Comparison of ENCODE assay signal across 8 cellular contexts in genomic region chr3:4978259-4978965, GRCh38. TPM values are rescaled to one million over a fixed set of nuclear protein-coding genes. Genes with fewer than 3 reads are reported as not detected.
DNase-seq lines count a peak whose midpoint lies in the region; ATAC-seq and TF ChIP-seq lines count a peak whose summit lies in the region.

No MANE protein-coding gene starts in this region.

- H4K20me1 ChIP-seq in osteoblast (ENCODE audit: insufficient read depth, low read length) = peaks cover 19% of the 10 kb centered on the region

- peak; percentile 35 for ATAC-seq in GM21737 (IDR thresholded peaks at IDR 0.05; ENCODE audit: unreplicated experiment)

- H3K9me3 ChIP-seq in SJCRH30 (replicated peaks) = no peaks in the 10 kb centered on the region
- no peaks in the 10 kb centered on the region for H3K9me3 ChIP-seq in osteoblast (ENCODE audit: low read depth, low read length)
- H3K9me3 ChIP-seq in thyroid gland = no peaks in the 10 kb centered on the region

- H3K27me3 ChIP-seq in SJCRH30 (no peaks in the 10 kb centered on the region), osteoblast (ENCODE audit: insufficient read depth, low read length) (no peaks in the 10 kb centered on the region), thyroid gland (no peaks in the 10 kb centered on the region)

- DNase-seq in EL = peak; percentile 99
- DNase-seq in KG1 (lab: John Stamatoyannopoulos, UW) = peak; percentile 94
- DNase-seq in SJCRH30 = peak; percentile 93 to 96
- DNase-seq in glutamatergic neuron = peak; percentile 73
- peak; percentile 96 for DNase-seq in osteoblast (ENCODE audit: insufficient read length, low spot score, missing footprints)
- DNase-seq in thyroid gland = peak; percentile 98

- WGBS in thyroid gland, 2 donors = 0 to 1% methylated on average over 12 to 20 of the region's 70 CpGs

- H3K27me3 Mint-ChIP-seq in activated naive CD8-positive, alpha-beta T cell = no peaks in the 10 kb centered on the region
- peaks cover 15% of the 10 kb centered on the region for H3K27me3 Mint-ChIP-seq in glutamatergic neuron (ENCODE audit: unreplicated experiment)

- TF ChIP-seq POLR2A in thyroid gland (IDR thresholded peaks at IDR 0.05) = peak in 1 of 2 donors; percentile 79

- peak overlapping the region; percentile 98 for H3K4me3 Mint-ChIP-seq in activated naive CD8-positive, alpha-beta T cell
- H3K4me3 Mint-ChIP-seq in glutamatergic neuron (ENCODE audit: unreplicated experiment) = peak overlapping the region; percentile 85

- peak overlapping the region; percentile 98 for H3K27ac Mint-ChIP-seq in activated naive CD8-positive, alpha-beta T cell
- no peak overlapping the region for H3K27ac Mint-ChIP-seq in glutamatergic neuron (ENCODE audit: unreplicated experiment)

- H3K36me3 Mint-ChIP-seq in activated naive CD8-positive, alpha-beta T cell = peaks cover 13% of the 10 kb centered on the region
- no peaks in the 10 kb centered on the region for H3K36me3 Mint-ChIP-seq in glutamatergic neuron (ENCODE audit: unreplicated experiment)

- H3K36me3 ChIP-seq in SJCRH30 (no peaks in the 10 kb centered on the region), osteoblast (ENCODE audit: insufficient read depth, low read length) (peaks cover 27% of the 10 kb centered on the region), thyroid gland (no peaks in the 10 kb centered on the region)

- H2AFZ ChIP-seq in osteoblast (ENCODE audit: low read length) = peak overlapping the region; percentile 33

- peak overlapping the region; percentile 67 for H3K4me3 ChIP-seq in SJCRH30
- peak overlapping the region; percentile 76 for H3K4me3 ChIP-seq in osteoblast (ENCODE audit: insufficient read depth, low read length)
- peak overlapping the region; percentile 4 to 61 (median 38) for H3K4me3 ChIP-seq in thyroid gland (replicated peaks in 1 of 3)

- TF ChIP-seq CTCF in glutamatergic neuron (IDR thresholded peaks at IDR 0.05; ENCODE audit: partially characterized antibody, unreplicated experiment) (no peak), osteoblast (IDR thresholded peaks at IDR 0.05; ENCODE audit: extremely low read depth, low read depth, low read length) (no peak), thyroid gland (IDR thresholded peaks at IDR 0.05) (no peak)

- peak overlapping the region; percentile 79 for H3K27ac ChIP-seq in SJCRH30
- H3K27ac ChIP-seq in osteoblast (ENCODE audit: low read depth, low read length) = peak overlapping the region; percentile 99
- peak overlapping the region; percentile 96 to 100 (median 100) for H3K27ac ChIP-seq in thyroid gland

- peaks cover 39% of the 10 kb centered on the region for H3K79me2 ChIP-seq in osteoblast (ENCODE audit: insufficient read depth, low read length)

- H3K4me1 ChIP-seq in SJCRH30 (peaks cover 11% of the 10 kb centered on the region), osteoblast (ENCODE audit: insufficient read depth, low read length) (peaks cover 38% of the 10 kb centered on the region), thyroid gland (peaks cover 47 to 52% of the 10 kb centered on the region in 2 donors)

- H3K4me2 ChIP-seq in osteoblast (ENCODE audit: insufficient read depth, low read length) = peak overlapping the region; percentile 92

- peaks cover 42% of the 10 kb centered on the region for H3K4me1 Mint-ChIP-seq in activated naive CD8-positive, alpha-beta T cell (ENCODE audit: low read depth)
- H3K4me1 Mint-ChIP-seq in glutamatergic neuron (ENCODE audit: low read depth, unreplicated experiment) = peaks cover 4% of the 10 kb centered on the region

- H3K9me3 Mint-ChIP-seq in activated naive CD8-positive, alpha-beta T cell (ENCODE audit: low read depth) = no peaks in the 10 kb centered on the region
- peaks cover 4% of the 10 kb centered on the region for H3K9me3 Mint-ChIP-seq in glutamatergic neuron (ENCODE audit: unreplicated experiment)

- intact Hi-C loops in thyroid gland (cut with DNase I) = loop anchor here (10.0 kb wide), 1 partner anchor 154 kb away; no protein-coding TSS in a partner anchor

RNA-seq across cellular contexts. Expression of gene BHLHE40, which starts 0.8 kb away (rescaled TPM):
- total RNA-seq in SJCRH30 (2014; rRNA removed; shearing (Covaris generic)) = 6.3 and 10.8 TPM in 2 replicates
- 0.22 TPM for total RNA-seq in glutamatergic neuron (ENCODE audit: unreplicated experiment)
- total RNA-seq in osteoblast = 70.2 and 71.9 TPM in 2 replicates
- 10 to 100 TPM; 13.1 to 28.5 (median 20.2) TPM for total RNA-seq in thyroid gland

Comparison
In these comparisons a context has a peak if more than half of its experiments do, and no peak if none do; other contexts are left out.
1. Peak in every context shown above with its lines: DNase-seq, ATAC-seq, H3K4me3 ChIP-seq and H3K27ac ChIP-seq.